ENCODE assay signal across 18 cellular contexts in the genomic region with DNA sequence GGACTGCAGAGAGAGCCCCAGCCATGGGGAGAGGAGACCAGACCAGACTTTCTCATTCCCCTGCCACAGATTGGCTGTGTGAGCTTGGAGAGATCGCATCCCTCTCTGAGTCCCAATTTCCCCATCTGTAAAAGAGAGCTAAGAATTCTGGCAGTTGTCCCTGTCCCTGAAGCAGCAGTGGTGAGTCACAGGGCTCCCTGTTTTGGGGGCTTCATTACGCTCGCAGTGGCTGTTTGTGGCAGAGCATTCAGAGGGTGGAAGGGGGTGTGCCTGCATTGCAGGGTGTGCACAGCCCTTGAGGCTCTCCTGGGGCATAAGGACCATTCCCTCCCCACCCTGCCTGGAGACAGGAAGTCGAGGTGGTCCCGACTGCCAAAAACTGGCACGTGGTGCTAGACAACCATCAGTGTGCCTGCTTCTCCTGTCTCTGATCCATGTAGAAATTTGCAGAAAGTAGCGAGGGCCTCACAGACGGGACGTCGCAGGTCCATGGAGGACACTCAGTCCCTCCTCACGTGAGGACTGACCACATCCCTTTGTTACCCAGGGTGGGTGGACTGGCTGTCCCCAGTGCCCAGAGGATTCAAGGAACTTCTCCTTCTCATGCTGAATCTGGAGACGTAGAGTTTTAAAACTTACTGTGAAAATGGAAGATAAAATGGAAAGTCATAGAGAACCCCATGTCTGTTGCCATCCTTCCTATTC. TPM values are rescaled to one million over a fixed set of nuclear protein-coding genes. Genes with fewer than 3 reads are reported as not detected.
DNase-seq lines count a peak whose midpoint lies in the region; ATAC-seq and TF ChIP-seq lines count a peak whose summit lies in the region.
"Had no signal": no experiment of that assay in that cellular context is flagged by ENCODE, and none has a peak within 500 bp of the region (broad histone marks: within the 10 kb centered on the region; RNA-seq: fewer than 3 reads in every experiment).

No MANE protein-coding gene starts in this region.

- CTCF ChIA-PET in A673 (lab: Charles Lee), result no interaction called here

- H3K27me3 ChIP-seq in A673 (replicated peaks; ENCODE audit: insufficient read depth, low read depth, low read length, poor library complexity), result peaks cover 12% of the 10 kb centered on the region
- H3K27me3 ChIP-seq: tibial nerve had no signal

- H3K4me3 ChIP-seq in A673 (ENCODE audit: low read depth, low read length, poor library complexity, severe bottlenecking), result no peak overlapping the region
- H3K4me3 ChIP-seq: esophagus squamous epithelium, tibial nerve had no signal

- POLR2A ChIA-PET in A673 (lab: Charles Lee; ENCODE audit: low non-redundant PET), result no interaction called here
- POLR2A ChIA-PET in activated naive CD8-positive, alpha-beta T cell treated with anti-CD3 and anti-CD28 coated beads, Interleukin-2, amount 10 ng/mL, durations not matched to agents 7 days and 5 days (lab: Charles Lee), result no interaction called here
- POLR2A ChIA-PET in naive thymus-derived CD8-positive, alpha-beta T cell (lab: Charles Lee), result interaction anchor here (1.1 kb wide), 1 partner anchor 9 kb away, joined by 3 read pairs; no protein-coding TSS in a partner anchor

- peaks cover 39% of the 10 kb centered on the region for H3K4me1 Mint-ChIP-seq in activated naive CD8-positive, alpha-beta T cell treated with anti-CD3 and anti-CD28 coated beads, Interleukin-2, amount 10 ng/mL, durations not matched to agents 7 days and 5 days
- peaks cover 37 to 77% (median 64%) of the 10 kb centered on the region in 4 donors for H3K4me1 Mint-ChIP-seq in naive thymus-derived CD8-positive, alpha-beta T cell

- DNase-seq in A673 (ENCODE audit: low spot score) (peak; percentile 27), Ammon's horn (ENCODE audit: low spot score) (peak; percentile 60), germinal center (ENCODE audit: low spot score) (no peak), iPS-NIHi7 (ENCODE audit: extremely low spot score) (no peak)
- DNase-seq in activated naive CD8-positive, alpha-beta T cell treated with anti-CD3 and anti-CD28 coated beads, Interleukin-2, amount 10 ng/mL, durations not matched to agents 7 days and 5 days, result no peak
- no peak for DNase-seq in naive thymus-derived CD8-positive, alpha-beta T cell
- DNase-seq: activated T-cell treated with anti-CD3 and anti-CD28 coated beads, Interleukin-2, amount 50 U/mL, for 72 hours; DMS79; esophagus squamous epithelium; glutamatergic neuron; NCI-H526; stimulated activated CD4-positive, alpha-beta T cell treated with anti-CD3 and anti-CD28 coated beads, Interleukin-4, amount 100 ng/mL, for 1 hour had no signal

- H3K27me3 Mint-ChIP-seq in activated naive CD8-positive, alpha-beta T cell treated with anti-CD3 and anti-CD28 coated beads, Interleukin-2, amount 10 ng/mL, durations not matched to agents 7 days and 5 days, result no peaks in the 10 kb centered on the region
- H3K27me3 Mint-ChIP-seq in naive thymus-derived CD8-positive, alpha-beta T cell, result no peaks in the 10 kb centered on the region

- no peaks in the 10 kb centered on the region for H3K36me3 ChIP-seq in A673 (ENCODE audit: insufficient read depth, low read length, poor library complexity, severe bottlenecking)
- H3K36me3 ChIP-seq: esophagus squamous epithelium, tibial nerve had no signal

- intact Hi-C loops in A673 (cut with micrococcal nuclease; ENCODE audit: unreplicated experiment), result no loop called here

- no peak for TF ChIP-seq CTCF in A673 (conservative IDR thresholded peaks at IDR 0.05; ENCODE audit: low read depth, low read length)

- no peaks in the 10 kb centered on the region for H3K4me1 ChIP-seq in A673 (ENCODE audit: insufficient read depth, low read length, poor library complexity, severe bottlenecking)

- no peak overlapping the region for H3K27ac ChIP-seq in A673 (ENCODE audit: low read depth, low read length, poor library complexity, severe bottlenecking)
- H3K27ac ChIP-seq: C4-2B had no signal

- H3K9me3 Mint-ChIP-seq in activated naive CD8-positive, alpha-beta T cell treated with anti-CD3 and anti-CD28 coated beads, Interleukin-2, amount 10 ng/mL, durations not matched to agents 7 days and 5 days, result no peaks in the 10 kb centered on the region
- H3K9me3 Mint-ChIP-seq in naive thymus-derived CD8-positive, alpha-beta T cell, result no peaks in the 10 kb centered on the region
- H3K9me3 Mint-ChIP-seq: activated T-cell treated with anti-CD3 and anti-CD28 coated beads, Interleukin-2, amount 50 U/mL, for 72 hours; neural crest cell had no signal

- H3K27ac Mint-ChIP-seq in activated naive CD8-positive, alpha-beta T cell treated with anti-CD3 and anti-CD28 coated beads, Interleukin-2, amount 10 ng/mL, durations not matched to agents 7 days and 5 days, result peak overlapping the region; percentile 47
- peak overlapping the region; percentile 13 to 89 (median 78) for H3K27ac Mint-ChIP-seq in naive thymus-derived CD8-positive, alpha-beta T cell
- H3K27ac Mint-ChIP-seq: activated T-cell treated with anti-CD3 and anti-CD28 coated beads, Interleukin-2, amount 50 U/mL, for 72 hours had no signal

- BruUV-seq in A673 (replicated peaks; lab: Mats Ljungman, UMichigan), result no TSS peak

- no peak for ATAC-seq in activated naive CD8-positive, alpha-beta T cell treated with anti-CD3 and anti-CD28 coated beads, Interleukin-2, amount 10 ng/mL, durations not matched to agents 7 days and 5 days (ENCODE audit: low read depth)
- ATAC-seq in naive thymus-derived CD8-positive, alpha-beta T cell, result no peak
- no peak for ATAC-seq in HG03439 (IDR thresholded peaks at IDR 0.05; ENCODE audit: unreplicated experiment)
- ATAC-seq: activated T-cell treated with anti-CD3 and anti-CD28 coated beads, Interleukin-2, amount 50 U/mL, for 72 hours had no signal

- peaks cover 18% of the 10 kb centered on the region for H3K36me3 Mint-ChIP-seq in activated naive CD8-positive, alpha-beta T cell treated with anti-CD3 and anti-CD28 coated beads, Interleukin-2, amount 10 ng/mL, durations not matched to agents 7 days and 5 days
- H3K36me3 Mint-ChIP-seq in naive thymus-derived CD8-positive, alpha-beta T cell, result peaks cover 0 to 28% (median 2%) of the 10 kb centered on the region in 3 donors

- no peak overlapping the region for H3K4me3 Mint-ChIP-seq in activated naive CD8-positive, alpha-beta T cell treated with anti-CD3 and anti-CD28 coated beads, Interleukin-2, amount 10 ng/mL, durations not matched to agents 7 days and 5 days
- H3K4me3 Mint-ChIP-seq in naive thymus-derived CD8-positive, alpha-beta T cell, result no peak overlapping the region
- H3K4me3 Mint-ChIP-seq: activated T-cell treated with anti-CD3 and anti-CD28 coated beads, Interleukin-2, amount 50 U/mL, for 72 hours; neural crest cell had no signal

- H3K9me3 ChIP-seq in A673 (ENCODE audit: low read depth, low read length, poor library complexity, severe bottlenecking), result no peaks in the 10 kb centered on the region
- H3K9me3 ChIP-seq: esophagus squamous epithelium, tibial nerve had no signal

RNA-seq across cellular contexts. Expression of gene HRH2, which starts 35.3 kb away (rescaled TPM):
- 0.09 TPM in 1 of 2 replicates, not detected in the other for total RNA-seq in A673 (2021)
- 10 to 100 TPM; 26.8 to 29.0 TPM for total RNA-seq in activated naive CD8-positive, alpha-beta T cell treated with anti-CD3 and anti-CD28 coated beads, Interleukin-2, amount 10 ng/mL, durations not matched to agents 7 days and 5 days
- total RNA-seq in naive thymus-derived CD8-positive, alpha-beta T cell, result 1 to 10 TPM; 2.0 to 2.4 TPM
- 1 to 10 TPM; 2.6 to 8.6 (median 5.5) TPM for polyA plus RNA-seq in naive thymus-derived CD8-positive, alpha-beta T cell
- total RNA-seq: MCF 10A, OCI-LY7 had no signal

Comparison
In these comparisons a context has a peak if more than half of its experiments do, and no peak if none do; other contexts are left out.
1. DNase-seq: peak in A673 (single experiment) and Ammon's horn (single experiment); none in activated naive CD8-positive, alpha-beta T cell treated with anti-CD3 and anti-CD28 coated beads, Interleukin-2, amount 10 ng/mL, durations not matched to agents 7 days and 5 days (single experiment), naive thymus-derived CD8-positive, alpha-beta T cell (0 of 10), germinal center (single experiment) and iPS-NIHi7 (single experiment).
2. RNA of gene HRH2, which starts 35.3 kb away (total RNA-seq): 26.8 to 29.0 TPM in activated naive CD8-positive, alpha-beta T cell treated with anti-CD3 and anti-CD28 coated beads, Interleukin-2, amount 10 ng/mL, durations not matched to agents 7 days and 5 days; 2.0 to 2.4 TPM in naive thymus-derived CD8-positive, alpha-beta T cell and 0.09 TPM in A673; every median in the first group is over 4 times any median in the second.